8 cellular contexts compared by ENCODE assay signal in genomic region chr15:90818251-90819210, GRCh38. TPM values are rescaled to one million over a fixed set of nuclear protein-coding genes. Genes with fewer than 3 reads are reported as not detected.
DNase-seq lines count a peak whose midpoint lies in the region; ATAC-seq and TF ChIP-seq lines count a peak whose summit lies in the region.

No MANE protein-coding gene starts in this region.

- H3K9me3 Mint-ChIP-seq in CD8-positive, alpha-beta memory T cell = no peaks in the 10 kb centered on the region
- H3K9me3 Mint-ChIP-seq in progenitor cell of endocrine pancreas (ENCODE audit: low read depth) = no peaks in the 10 kb centered on the region

- CTCF ChIA-PET in CD8-positive, alpha-beta memory T cell (lab: Charles Lee) = interaction anchor here (1.0 to 1.6 kb wide), 5 partner anchors 29 to 171 kb away, joined by 3 to 4 read pairs (median 3); partner anchors contain the start of gene FES
- CTCF ChIA-PET in HEK293T (lab: Yijun Ruan, JAX) = interaction anchor here (0.7 to 0.9 kb wide), 2 partner anchors 53 to 83 kb away, joined by 3 to 4 read pairs; no protein-coding TSS in a partner anchor

- H3K4me1 Mint-ChIP-seq in CD8-positive, alpha-beta memory T cell = peaks cover 35 to 44% (median 36%) of the 10 kb centered on the region in 3 donors
- H3K4me1 Mint-ChIP-seq in progenitor cell of endocrine pancreas (ENCODE audit: low read depth) = peaks cover 9% of the 10 kb centered on the region

- 57 to 60% methylated on average over 26 of the region's 26 CpGs for WGBS in lower leg skin, 2 donors

- H3K36me3 ChIP-seq in CD8-positive, alpha-beta memory T cell (ENCODE audit: insufficient read depth, low read length) = no peaks in the 10 kb centered on the region
- H3K36me3 ChIP-seq in H7 (replicated peaks; ENCODE audit: control insufficient read depth, insufficient read depth, low read length) = no peaks in the 10 kb centered on the region; the same call in 1 of the 2 replicates

- peak; percentile 19 for TF ChIP-seq CTCF in cardiac fibroblast (IDR thresholded peaks at IDR 0.05; ENCODE audit: low read depth, low read length)
- TF ChIP-seq CTCF in progenitor cell of endocrine pancreas (IDR thresholded peaks at IDR 0.05; ENCODE audit: unreplicated experiment) = peak; percentile 29
- no peak for TF ChIP-seq CTCF in lower leg skin (IDR thresholded peaks at IDR 0.05)

- peaks cover 0 to 3% (median 0%) of the 10 kb centered on the region in 3 donors for H3K36me3 Mint-ChIP-seq in CD8-positive, alpha-beta memory T cell
- no peaks in the 10 kb centered on the region for H3K36me3 Mint-ChIP-seq in progenitor cell of endocrine pancreas (ENCODE audit: insufficient read depth)

- H3K27me3 ChIP-seq in CD8-positive, alpha-beta memory T cell (ENCODE audit: insufficient read depth, low read length, poor library complexity, severe bottlenecking) = no peaks in the 10 kb centered on the region
- H3K27me3 ChIP-seq in H7 (ENCODE audit: control insufficient read depth, insufficient read depth, low read length) = no peaks in the 10 kb centered on the region

- H3K9me3 ChIP-seq in CD8-positive, alpha-beta memory T cell (ENCODE audit: low read length) = no peaks in the 10 kb centered on the region

- TF ChIP-seq POLR2A in lower leg skin (IDR thresholded peaks at IDR 0.05) = no peak

- H3K4me3 ChIP-seq in CD8-positive, alpha-beta memory T cell (ENCODE audit: low read length) = no peak overlapping the region
- H3K4me3 ChIP-seq in H7 (ENCODE audit: insufficient read depth, low read depth, low read length) (no peak overlapping the region), cardiac fibroblast (replicated peaks in 1 of 2; ENCODE audit: low read depth in 2 of 2, low read length in 2 of 2) (no peak overlapping the region), lower leg skin (ENCODE audit: low read depth, poor library complexity, severe bottlenecking) (no peak overlapping the region)

- peaks cover 6% of the 10 kb centered on the region for H3K4me1 ChIP-seq in CD8-positive, alpha-beta memory T cell (ENCODE audit: insufficient read depth, low read length)

- H3K27ac Mint-ChIP-seq in CD8-positive, alpha-beta memory T cell = peak overlapping the region in 6 of 8 donors; percentile 76 to 98 (median 86)
- no peak overlapping the region for H3K27ac Mint-ChIP-seq in progenitor cell of endocrine pancreas

- no peak for ATAC-seq in HG03469 (IDR thresholded peaks at IDR 0.05; ENCODE audit: unreplicated experiment)

- POLR2A ChIA-PET in CD8-positive, alpha-beta memory T cell (lab: Charles Lee) = interaction anchor here (1.0 kb wide), 1 partner anchor 10 kb away, joined by 3 read pairs; no protein-coding TSS in a partner anchor
- POLR2A ChIA-PET in HEK293T (lab: Yijun Ruan, JAX) = interaction anchor here (1.3 kb wide), 1 partner anchor 9 kb away, joined by 3 read pairs; no protein-coding TSS in a partner anchor

- H3K27me3 Mint-ChIP-seq in CD8-positive, alpha-beta memory T cell = no peaks in the 10 kb centered on the region
- peaks cover 5% of the 10 kb centered on the region for H3K27me3 Mint-ChIP-seq in progenitor cell of endocrine pancreas

- peak overlapping the region in 3 of 7 donors; percentile 21 to 83 (median 49) for H3K4me3 Mint-ChIP-seq in CD8-positive, alpha-beta memory T cell
- no peak overlapping the region for H3K4me3 Mint-ChIP-seq in progenitor cell of endocrine pancreas (ENCODE audit: low read depth)

- DNase-seq in CD8-positive, alpha-beta memory T cell = peak in 1 of 5 donors; percentile 43
- DNase-seq in H7 (peak; percentile 84), NOMO-1 (lab: John Stamatoyannopoulos, UW; ENCODE audit: unreplicated experiment in 2 of 2) (peak; percentile 32 to 64), cardiac fibroblast (ENCODE audit: low read depth in 2 of 2) (no peak), progenitor cell of endocrine pancreas (ENCODE audit: low spot score, unreplicated experiment) (no peak), HEK293T (ENCODE audit: extremely low spot score) (no peak), lower leg skin (ENCODE audit: low spot score in 2 of 2) (no peak)

- H3K27ac ChIP-seq in CD8-positive, alpha-beta memory T cell (ENCODE audit: low read depth, low read length) = no peak overlapping the region

- intact Hi-C loops in lower leg skin (cut with DNase I; ENCODE audit: low total_unique reads) = loop anchor here (5.0 kb wide), 1 partner anchor 249 kb away; no protein-coding TSS in a partner anchor

TF ChIP-seq in HEK293T, 16 proteins besides CTCF, POLR2A, EP300 and RAD21:
- TF ChIP-seq ZNF384 (IDR thresholded peaks at IDR 0.05) (no peak), ARNT (IDR thresholded peaks at IDR 0.05) (no peak), HDGF (IDR thresholded peaks at IDR 0.05; ENCODE audit: borderline replicate concordance) (no peak), SUZ12 (IDR thresholded peaks at IDR 0.05) (no peak), FOXM1 (IDR thresholded peaks at IDR 0.05; ENCODE audit: borderline replicate concordance) (no peak), FOXA1 (IDR thresholded peaks at IDR 0.05) (no peak)
TF ChIP-seq in HEK293T: peak in this region for 0.

RNA-seq across cellular contexts. Expression of gene FURIN, which starts 49.9 kb away (rescaled TPM):
- 100 to 1,000 TPM; 121 to 124 TPM for total RNA-seq in CD8-positive, alpha-beta memory T cell
- 11.7 TPM for polyA plus RNA-seq in CD8-positive, alpha-beta memory T cell
- 56.5 and 68.9 TPM in 2 replicates for total RNA-seq in H7 (2014; rRNA removed; shearing (Covaris generic))
- 64.1 and 64.8 TPM in 2 replicates for total RNA-seq in progenitor cell of endocrine pancreas
- 100 to 1,000 TPM; 114 to 163 (median 149) TPM for total RNA-seq in lower leg skin

Comparison
In these comparisons a context has a peak if more than half of its experiments do, and no peak if none do; other contexts are left out.
1. DNase-seq: peak in H7 (single experiment) and NOMO-1 (2 of 2); none in cardiac fibroblast (0 of 2), progenitor cell of endocrine pancreas (single experiment), HEK293T (single experiment) and lower leg skin (0 of 2).
2. CTCF ChIP-seq: peak in cardiac fibroblast (single experiment) and progenitor cell of endocrine pancreas (single experiment); none in lower leg skin (0 of 3).